In genomic region chr15:95162069-95162468, GRCh38 we compare ENCODE assay signal across 20 cellular contexts.
DNase-seq lines count a peak whose midpoint lies in the region; ATAC-seq and TF ChIP-seq lines count a peak whose summit lies in the region.
"Had no signal": no experiment of that assay in that cellular context is flagged by ENCODE, and none has a peak within 500 bp of the region (broad histone marks: within the 10 kb centered on the region; RNA-seq: fewer than 3 reads in every experiment).

No MANE protein-coding gene starts in this region.

- ATAC-seq in GM19463 (IDR thresholded peaks at IDR 0.05; ENCODE audit: unreplicated experiment): no peak
- ATAC-seq: activated CD4-positive, alpha-beta T cell treated with anti-CD3 and anti-CD28 coated beads for 36 hours; left lobe of liver had no signal

- H3K9me2 ChIP-seq in Karpas-422 (replicated peaks; ENCODE audit: insufficient read depth, low read length): no peaks in the 10 kb centered on the region

- no peak overlapping the region for H3K4me2 ChIP-seq in Karpas-422 (ENCODE audit: low read depth, low read length, poor library complexity, severe bottlenecking)

- no peak overlapping the region for H3K4me3 ChIP-seq in astrocyte of the spinal cord (ENCODE audit: low read depth, low read length)
- no peak overlapping the region for H3K4me3 ChIP-seq in fibroblast of villous mesenchyme (ENCODE audit: low read depth, low read length)
- no peak overlapping the region for H3K4me3 ChIP-seq in subcutaneous abdominal adipose tissue (ENCODE audit: low read depth in 1 of 5, low read length in 5 of 5)
- no peak overlapping the region for H3K4me3 ChIP-seq in Karpas-422 (ENCODE audit: low read length)
- H3K4me3 ChIP-seq in dorsolateral prefrontal cortex: no peak overlapping the region
- H3K4me3 ChIP-seq: esophagus squamous epithelium had no signal

- no peaks in the 10 kb centered on the region for H3K79me2 ChIP-seq in Karpas-422 (ENCODE audit: low read length)

- intact Hi-C loops in dorsolateral prefrontal cortex (cut with DNase I): no loop called here

- no peaks in the 10 kb centered on the region for H4K20me1 ChIP-seq in Karpas-422 (ENCODE audit: insufficient read depth, low read depth, low read length)

- peak overlapping the region; percentile 43 for H3K27ac ChIP-seq in subcutaneous abdominal adipose tissue (ENCODE audit: low read depth, low read length)
- H3K27ac ChIP-seq in Karpas-422 (ENCODE audit: low read length): no peak overlapping the region
- H3K27ac ChIP-seq in dorsolateral prefrontal cortex: peak overlapping the region in 4 of 59 donors; percentile 28 to 68 (median 48)

- peak; percentile 44 for DNase-seq in GM04504 (ENCODE audit: low read depth)
- peak; percentile 75 for DNase-seq in astrocyte of the spinal cord (ENCODE audit: low read depth, low spot score)
- DNase-seq in fibroblast of villous mesenchyme (ENCODE audit: low read depth): peak; percentile 86
- DNase-seq in Karpas-422: no peak
- DNase-seq in OCI-M2 (lab: John Stamatoyannopoulos, UW; ENCODE audit: unreplicated experiment): no peak
- no peak for DNase-seq in dorsolateral prefrontal cortex
- DNase-seq: activated CD4-positive, alpha-beta T cell treated with anti-CD3 and anti-CD28 coated beads for 36 hours; activated naive CD4-positive, alpha-beta T cell treated with Interleukin-2 at 50 U/mL for 16 hours; activated T-cell treated with anti-CD3 and anti-CD28 coated beads, Interleukin-2, amount 50 U/mL, for 48 hours; amygdala; CD4-positive, alpha-beta T cell; cerebellar nuclear complex; esophagus squamous epithelium; GDM1; NCI-H1105 treated with DMSO at 0.1 percent for 48 hours; NCI-H2081 treated with DMSO at 0.1 percent for 48 hours; SIG-M5 had no signal

- H3K27me3 ChIP-seq in subcutaneous abdominal adipose tissue (ENCODE audit: control insufficient read depth in 5 of 5, insufficient read depth in 4 of 5, low read length in 5 of 5): no peaks in the 10 kb centered on the region
- H3K27me3 ChIP-seq in Karpas-422 (ENCODE audit: low read length): no peaks in the 10 kb centered on the region
- H3K27me3 ChIP-seq in dorsolateral prefrontal cortex: peaks cover 0 to 6% (median 0%) of the 10 kb centered on the region in 45 donors
- H3K27me3 ChIP-seq: esophagus squamous epithelium had no signal

- peaks cover 0 to 10% (median 0%) of the 10 kb centered on the region in 5 donors for H3K4me1 ChIP-seq in subcutaneous abdominal adipose tissue (ENCODE audit: control insufficient read depth in 5 of 5, insufficient read depth in 5 of 5, low read length in 5 of 5)
- H3K4me1 ChIP-seq in Karpas-422 (ENCODE audit: low read length): no peaks in the 10 kb centered on the region
- H3K4me1 ChIP-seq: esophagus squamous epithelium had no signal

- in situ Hi-C loops in astrocyte of the spinal cord (cut with HindIII; ENCODE audit: low sequenced_read_pairs): no loop called here

- H3K9ac ChIP-seq in subcutaneous abdominal adipose tissue (ENCODE audit: low read length in 5 of 5) (no peak overlapping the region), Karpas-422 (ENCODE audit: low read length) (no peak overlapping the region)

- peaks cover 0 to 5% (median 2%) of the 10 kb centered on the region in 5 donors for H3K9me3 ChIP-seq in subcutaneous abdominal adipose tissue (ENCODE audit: control insufficient read depth in 5 of 5, low read length in 5 of 5)
- H3K9me3 ChIP-seq in Karpas-422 (ENCODE audit: low read length): peaks cover 19% of the 10 kb centered on the region
- H3K9me3 ChIP-seq: esophagus squamous epithelium had no signal

- H2AFZ ChIP-seq in Karpas-422 (ENCODE audit: low read length): no peak overlapping the region

- H3K36me3 ChIP-seq in subcutaneous abdominal adipose tissue (ENCODE audit: control insufficient read depth in 5 of 5, insufficient read depth in 5 of 5, low read length in 5 of 5): no peaks in the 10 kb centered on the region
- H3K36me3 ChIP-seq in Karpas-422 (ENCODE audit: insufficient read depth, low read length): no peaks in the 10 kb centered on the region
- H3K36me3 ChIP-seq: esophagus squamous epithelium had no signal

- TF ChIP-seq CTCF in astrocyte of the spinal cord (IDR thresholded peaks at IDR 0.05; ENCODE audit: low read depth, low read length) (no peak), fibroblast of villous mesenchyme (IDR thresholded peaks at IDR 0.05; ENCODE audit: insufficient read depth, low read depth, low read length) (no peak), dorsolateral prefrontal cortex (IDR thresholded peaks at IDR 0.05 in 54 of 56, conservative IDR thresholded peaks at IDR 0.05 in 2 of 56; ENCODE audit: low read depth in 1 of 56, partially characterized antibody in 56 of 56) (no peak)

Comparison
In these comparisons a context has a peak if more than half of its experiments do, and no peak if none do; other contexts are left out.
1. DNase-seq: peak in GM04504 (single experiment), astrocyte of the spinal cord (single experiment) and fibroblast of villous mesenchyme (single experiment); none in Karpas-422 (single experiment), OCI-M2 (single experiment) and dorsolateral prefrontal cortex (0 of 10).